ENCODE assay signal across 2 cellular contexts in the genomic region with DNA sequence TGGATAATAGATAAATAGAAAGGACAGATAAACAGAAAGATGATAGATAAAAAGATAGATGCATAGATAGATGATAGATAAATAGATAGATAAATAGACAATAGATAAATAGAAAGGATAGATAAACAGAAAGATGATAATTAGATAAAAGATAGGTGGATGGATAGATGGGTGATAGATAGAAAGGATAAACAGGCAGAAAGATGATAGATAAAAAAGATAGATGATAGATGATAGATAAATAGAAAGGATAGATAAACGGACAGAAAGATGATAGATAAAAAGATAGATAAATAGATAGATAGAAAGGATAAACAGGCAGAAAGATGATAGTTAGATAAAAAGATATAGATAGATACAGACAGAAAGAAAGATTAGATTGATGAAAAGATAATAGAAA.
TF ChIP-seq lines count a peak whose summit lies in the region.

No MANE protein-coding gene starts in this region.

TF ChIP-seq in HEK293, 187 proteins besides CTCF, POLR2A, EP300 and RAD21:
- TF ChIP-seq ZNF366 (tag by site-specific recombination; conservative IDR thresholded peaks at IDR 0.05): peak; percentile 84
- peak; percentile 72; the same call in 1 of the 2 replicates for TF ChIP-seq ZNF776 (tag by site-specific recombination; IDR thresholded peaks at IDR 0.05; ENCODE audit: borderline replicate concordance)
- TF ChIP-seq, protein P1, sequence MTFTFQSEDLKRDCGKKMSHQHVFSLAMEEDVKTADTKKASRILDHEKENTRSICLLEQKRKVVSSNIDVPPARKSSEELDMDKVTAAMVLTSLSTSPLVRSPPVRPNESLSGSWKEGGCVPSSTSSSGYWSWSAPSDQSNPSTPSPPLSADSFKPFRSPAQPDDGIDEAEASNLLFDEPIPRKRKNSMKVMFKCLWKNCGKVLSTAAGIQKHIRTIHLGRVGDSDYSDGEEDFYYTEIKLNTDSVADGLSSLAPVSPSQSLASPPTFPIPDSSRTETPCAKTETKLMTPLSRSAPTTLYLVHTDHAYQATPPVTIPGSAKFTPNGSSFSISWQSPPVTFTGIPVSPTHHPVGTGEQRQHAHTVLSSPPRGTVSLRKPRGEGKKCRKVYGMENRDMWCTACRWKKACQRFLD (tag by site-specific recombination; IDR thresholded peaks at IDR 0.05): 0 out of 2 replicates have a peak, but pooled peaks have one; percentile 34
- TF ChIP-seq, protein P2, sequence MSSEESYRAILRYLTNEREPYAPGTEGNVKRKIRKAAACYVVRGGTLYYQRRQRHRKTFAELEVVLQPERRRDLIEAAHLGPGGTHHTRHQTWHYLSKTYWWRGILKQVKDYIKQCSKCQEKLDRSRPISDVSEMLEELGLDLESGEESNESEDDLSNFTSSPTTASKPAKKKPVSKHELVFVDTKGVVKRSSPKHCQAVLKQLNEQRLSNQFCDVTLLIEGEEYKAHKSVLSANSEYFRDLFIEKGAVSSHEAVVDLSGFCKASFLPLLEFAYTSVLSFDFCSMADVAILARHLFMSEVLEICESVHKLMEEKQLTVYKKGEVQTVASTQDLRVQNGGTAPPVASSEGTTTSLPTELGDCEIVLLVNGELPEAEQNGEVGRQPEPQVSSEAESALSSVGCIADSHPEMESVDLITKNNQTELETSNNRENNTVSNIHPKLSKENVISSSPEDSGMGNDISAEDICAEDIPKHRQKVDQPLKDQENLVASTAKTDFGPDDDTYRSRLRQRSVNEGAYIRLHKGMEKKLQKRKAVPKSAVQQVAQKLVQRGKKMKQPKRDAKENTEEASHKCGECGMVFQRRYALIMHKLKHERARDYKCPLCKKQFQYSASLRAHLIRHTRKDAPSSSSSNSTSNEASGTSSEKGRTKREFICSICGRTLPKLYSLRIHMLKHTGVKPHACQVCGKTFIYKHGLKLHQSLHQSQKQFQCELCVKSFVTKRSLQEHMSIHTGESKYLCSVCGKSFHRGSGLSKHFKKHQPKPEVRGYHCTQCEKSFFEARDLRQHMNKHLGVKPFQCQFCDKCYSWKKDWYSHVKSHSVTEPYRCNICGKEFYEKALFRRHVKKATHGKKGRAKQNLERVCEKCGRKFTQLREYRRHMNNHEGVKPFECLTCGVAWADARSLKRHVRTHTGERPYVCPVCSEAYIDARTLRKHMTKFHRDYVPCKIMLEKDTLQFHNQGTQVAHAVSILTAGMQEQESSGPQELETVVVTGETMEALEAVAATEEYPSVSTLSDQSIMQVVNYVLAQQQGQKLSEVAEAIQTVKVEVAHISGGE (tag by site-specific recombination; conservative IDR thresholded peaks at IDR 0.05; ENCODE audit: low read depth): 0 out of 2 replicates have a peak, but pooled peaks have one; percentile 15
- 0 out of 2 replicates have a peak, but pooled peaks have one; percentile 66 for TF ChIP-seq ZNF114 (tag by site-specific recombination; IDR thresholded peaks at IDR 0.05)
- no peak for TF ChIP-seq ZNF138 (tag by site-specific recombination; IDR thresholded peaks at IDR 0.05; ENCODE audit: borderline replicate concordance)
- no peak for TF ChIP-seq ZFP3 (tag by site-specific recombination; IDR thresholded peaks at IDR 0.05; ENCODE audit: low read depth)
- TF ChIP-seq ZNF501 (tag by site-specific recombination; IDR thresholded peaks at IDR 0.05): no peak
- TF ChIP-seq ZBTB17 (tag by site-specific recombination; IDR thresholded peaks at IDR 0.05): peak; percentile 77; the same call in 1 of the 2 replicates
- TF ChIP-seq ZNF560 (tag by site-specific recombination; IDR thresholded peaks at IDR 0.05; ENCODE audit: borderline replicate concordance): no peak
- TF ChIP-seq ZBTB21 (tag by site-specific recombination; IDR thresholded peaks at IDR 0.05): no peak

TF ChIP-seq in K562, 482 proteins besides CTCF, POLR2A, EP300 and RAD21:
- 0 out of 2 replicates have a peak, but pooled peaks have one; percentile 46 for TF ChIP-seq HLTF (IDR thresholded peaks at IDR 0.05)
- TF ChIP-seq, protein P3, sequence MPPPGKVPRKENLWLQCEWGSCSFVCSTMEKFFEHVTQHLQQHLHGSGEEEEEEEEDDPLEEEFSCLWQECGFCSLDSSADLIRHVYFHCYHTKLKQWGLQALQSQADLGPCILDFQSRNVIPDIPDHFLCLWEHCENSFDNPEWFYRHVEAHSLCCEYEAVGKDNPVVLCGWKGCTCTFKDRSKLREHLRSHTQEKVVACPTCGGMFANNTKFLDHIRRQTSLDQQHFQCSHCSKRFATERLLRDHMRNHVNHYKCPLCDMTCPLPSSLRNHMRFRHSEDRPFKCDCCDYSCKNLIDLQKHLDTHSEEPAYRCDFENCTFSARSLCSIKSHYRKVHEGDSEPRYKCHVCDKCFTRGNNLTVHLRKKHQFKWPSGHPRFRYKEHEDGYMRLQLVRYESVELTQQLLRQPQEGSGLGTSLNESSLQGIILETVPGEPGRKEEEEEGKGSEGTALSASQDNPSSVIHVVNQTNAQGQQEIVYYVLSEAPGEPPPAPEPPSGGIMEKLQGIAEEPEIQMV (tag; conservative IDR thresholded peaks at IDR 0.05; ENCODE audit: low read depth): no peak
- TF ChIP-seq, protein P4, sequence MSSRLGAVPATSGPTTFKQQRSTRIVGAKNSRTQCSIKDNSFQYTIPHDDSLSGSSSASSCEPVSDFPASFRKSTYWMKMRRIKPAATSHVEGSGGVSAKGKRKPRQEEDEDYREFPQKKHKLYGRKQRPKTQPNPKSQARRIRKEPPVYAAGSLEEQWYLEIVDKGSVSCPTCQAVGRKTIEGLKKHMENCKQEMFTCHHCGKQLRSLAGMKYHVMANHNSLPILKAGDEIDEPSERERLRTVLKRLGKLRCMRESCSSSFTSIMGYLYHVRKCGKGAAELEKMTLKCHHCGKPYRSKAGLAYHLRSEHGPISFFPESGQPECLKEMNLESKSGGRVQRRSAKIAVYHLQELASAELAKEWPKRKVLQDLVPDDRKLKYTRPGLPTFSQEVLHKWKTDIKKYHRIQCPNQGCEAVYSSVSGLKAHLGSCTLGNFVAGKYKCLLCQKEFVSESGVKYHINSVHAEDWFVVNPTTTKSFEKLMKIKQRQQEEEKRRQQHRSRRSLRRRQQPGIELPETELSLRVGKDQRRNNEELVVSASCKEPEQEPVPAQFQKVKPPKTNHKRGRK (tag; IDR thresholded peaks at IDR 0.05): peak; percentile 54; the same call in 1 of the 2 replicates
- TF ChIP-seq, protein P5, sequence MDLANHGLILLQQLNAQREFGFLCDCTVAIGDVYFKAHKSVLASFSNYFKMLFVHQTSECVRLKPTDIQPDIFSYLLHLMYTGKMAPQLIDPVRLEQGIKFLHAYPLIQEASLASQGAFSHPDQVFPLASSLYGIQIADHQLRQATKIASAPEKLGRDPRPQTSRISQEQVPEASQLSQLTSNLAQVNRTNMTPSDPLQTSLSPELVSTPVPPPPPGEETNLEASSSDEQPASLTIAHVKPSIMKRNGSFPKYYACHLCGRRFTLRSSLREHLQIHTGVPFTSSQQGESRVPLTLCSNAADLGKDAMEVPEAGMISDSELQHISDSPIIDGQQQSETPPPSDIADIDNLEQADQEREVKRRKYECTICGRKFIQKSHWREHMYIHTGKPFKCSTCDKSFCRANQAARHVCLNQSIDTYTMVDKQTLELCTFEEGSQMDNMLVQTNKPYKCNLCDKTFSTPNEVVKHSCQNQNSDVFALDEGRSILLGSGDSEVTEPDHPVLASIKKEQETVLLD (IDR thresholded peaks at IDR 0.05): peak; percentile 64; the same call in 1 of the 2 replicates
- TF ChIP-seq, protein P6, sequence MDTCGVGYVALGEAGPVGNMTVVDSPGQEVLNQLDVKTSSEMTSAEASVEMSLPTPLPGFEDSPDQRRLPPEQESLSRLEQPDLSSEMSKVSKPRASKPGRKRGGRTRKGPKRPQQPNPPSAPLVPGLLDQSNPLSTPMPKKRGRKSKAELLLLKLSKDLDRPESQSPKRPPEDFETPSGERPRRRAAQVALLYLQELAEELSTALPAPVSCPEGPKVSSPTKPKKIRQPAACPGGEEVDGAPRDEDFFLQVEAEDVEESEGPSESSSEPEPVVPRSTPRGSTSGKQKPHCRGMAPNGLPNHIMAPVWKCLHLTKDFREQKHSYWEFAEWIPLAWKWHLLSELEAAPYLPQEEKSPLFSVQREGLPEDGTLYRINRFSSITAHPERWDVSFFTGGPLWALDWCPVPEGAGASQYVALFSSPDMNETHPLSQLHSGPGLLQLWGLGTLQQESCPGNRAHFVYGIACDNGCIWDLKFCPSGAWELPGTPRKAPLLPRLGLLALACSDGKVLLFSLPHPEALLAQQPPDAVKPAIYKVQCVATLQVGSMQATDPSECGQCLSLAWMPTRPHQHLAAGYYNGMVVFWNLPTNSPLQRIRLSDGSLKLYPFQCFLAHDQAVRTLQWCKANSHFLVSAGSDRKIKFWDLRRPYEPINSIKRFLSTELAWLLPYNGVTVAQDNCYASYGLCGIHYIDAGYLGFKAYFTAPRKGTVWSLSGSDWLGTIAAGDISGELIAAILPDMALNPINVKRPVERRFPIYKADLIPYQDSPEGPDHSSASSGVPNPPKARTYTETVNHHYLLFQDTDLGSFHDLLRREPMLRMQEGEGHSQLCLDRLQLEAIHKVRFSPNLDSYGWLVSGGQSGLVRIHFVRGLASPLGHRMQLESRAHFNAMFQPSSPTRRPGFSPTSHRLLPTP (IDR thresholded peaks at IDR 0.05; ENCODE audit: borderline replicate concordance, extremely low read depth, insufficient read length): no peak
- TF ChIP-seq DACH1 (IDR thresholded peaks at IDR 0.05; ENCODE audit: partially characterized antibody): peak; percentile 22
TF ChIP-seq in K562: peak in this region for 4.
